In the genomic region with DNA sequence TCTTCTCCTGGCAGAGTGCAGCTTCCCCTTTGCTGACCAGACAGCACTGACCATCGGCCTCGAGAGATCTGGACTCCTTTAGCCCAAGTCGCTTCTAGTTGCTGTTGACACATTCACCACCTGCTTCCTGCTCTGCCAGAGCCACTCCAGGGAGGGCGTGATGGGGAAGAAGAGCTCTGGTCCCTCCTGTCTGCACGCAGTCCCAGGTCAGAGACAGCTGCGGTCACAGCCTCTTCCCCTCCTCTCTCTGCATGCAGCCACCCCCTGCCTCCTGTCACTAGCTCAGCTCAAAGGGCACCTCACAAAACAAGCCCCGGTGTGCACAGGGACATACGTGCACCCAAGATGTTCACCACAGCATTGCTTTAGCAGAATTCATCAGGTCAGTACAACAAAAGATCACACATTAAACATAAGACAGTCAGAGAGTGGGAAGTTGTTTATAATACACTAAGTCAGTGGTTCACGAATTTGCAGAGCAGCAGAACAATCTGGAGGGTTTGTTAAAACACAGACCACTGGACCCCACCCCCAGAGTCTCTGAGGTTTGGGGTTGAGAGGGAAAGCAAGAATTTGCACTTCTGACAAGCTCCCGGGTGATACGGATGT, we compare ENCODE assay signal across 8 cellular contexts.
DNase-seq lines count a peak whose midpoint lies in the region; ATAC-seq and TF ChIP-seq lines count a peak whose summit lies in the region.

No MANE protein-coding gene starts in this region.

- H3K4me1 Mint-ChIP-seq in WTC11: peaks cover 12% of the 10 kb centered on the region

- no peak overlapping the region for H3K27ac Mint-ChIP-seq in activated naive CD4-positive, alpha-beta T cell treated with anti-CD3 and anti-CD28 coated beads, Interleukin-2, amount 50 U/mL, for 72 hours
- no peak overlapping the region for H3K27ac Mint-ChIP-seq in WTC11

- peak; percentile 63 to 70 for ATAC-seq in activated naive CD4-positive, alpha-beta T cell treated with anti-CD3 and anti-CD28 coated beads, Interleukin-2, amount 50 U/mL, for 72 hours
- ATAC-seq in WTC11: no peak

- H3K36me3 Mint-ChIP-seq in activated naive CD4-positive, alpha-beta T cell treated with anti-CD3 and anti-CD28 coated beads, Interleukin-2, amount 50 U/mL, for 72 hours: peaks cover 0 to 18% of the 10 kb centered on the region in 2 donors
- no peaks in the 10 kb centered on the region for H3K36me3 Mint-ChIP-seq in WTC11

- peak; percentile 42 for DNase-seq in SIG-M5 treated with dmso at 0.1 percent for 504 hours (lab: John Stamatoyannopoulos, UW; ENCODE audit: unreplicated experiment)
- DNase-seq in SIG-M5 (lab: John Stamatoyannopoulos, UW): no peak
- DNase-seq in NCI-H524 treated with DMSO at 0.1 percent for 48 hours (lab: John Stamatoyannopoulos, UW): peak; percentile 21
- peak in 1 of 2 donors; percentile 32 for DNase-seq in activated naive CD4-positive, alpha-beta T cell treated with anti-CD3 and anti-CD28 coated beads, Interleukin-2, amount 50 U/mL, for 72 hours (ENCODE audit: low spot score in 2 of 2)
- DNase-seq in stimulated activated CD8-positive, alpha-beta memory T cell treated with anti-CD3 and anti-CD28 coated beads, Interleukin-4, amount 100 ng/mL, for 48 hours: peak; percentile 70
- DNase-seq in GM10248 (ENCODE audit: extremely low spot score): no peak
- DNase-seq in stimulated activated CD4-positive, alpha-beta T cell treated with anti-CD3 and anti-CD28 coated beads, Interleukin-4, amount 100 ng/mL, for 24 hours: no peak
- DNase-seq in WTC11 (ENCODE audit: low spot score): no peak

- H3K4me3 Mint-ChIP-seq in WTC11: no peak overlapping the region

- CTCF ChIA-PET in GM10248 (lab: Yijun Ruan, JAX) (interaction anchor here (0.8 to 3.5 kb wide), 19 partner anchors 10 to 412 kb away, joined by 3 to 15 read pairs (median 5); partner anchors contain the start of gene RUNX3), WTC11 (lab: Charles Lee) (interaction anchor here (0.6 to 2.3 kb wide), 13 partner anchors 18 to 201 kb away, joined by 3 to 8 read pairs (median 3); no protein-coding TSS in a partner anchor)

- peaks cover 3 to 13% of the 10 kb centered on the region in 2 donors for H3K9me3 Mint-ChIP-seq in activated naive CD4-positive, alpha-beta T cell treated with anti-CD3 and anti-CD28 coated beads, Interleukin-2, amount 50 U/mL, for 72 hours
- H3K9me3 Mint-ChIP-seq in WTC11: peaks cover 17% of the 10 kb centered on the region

- TF ChIP-seq CTCF in GM10248 (IDR thresholded peaks at IDR 0.05; ENCODE audit: control extremely low read depth, extremely low read depth, low read depth, missing control alignments) (no peak), WTC11 (IDR thresholded peaks at IDR 0.05) (no peak)

- POLR2A ChIA-PET in GM10248 (lab: Yijun Ruan, JAX): no interaction called here
- POLR2A ChIA-PET in WTC11 (lab: Charles Lee): no interaction called here

- no peaks in the 10 kb centered on the region; the same call in 1 of the 2 replicates for H3K27me3 Mint-ChIP-seq in WTC11 (ENCODE audit: low read depth)

TF ChIP-seq in WTC11, 78 proteins besides CTCF, POLR2A, EP300 and RAD21:
- no peak for TF ChIP-seq RELA (CRISPR knock-in tag; IDR thresholded peaks at IDR 0.05; ENCODE audit: borderline replicate concordance)
- TF ChIP-seq, protein P1, sequence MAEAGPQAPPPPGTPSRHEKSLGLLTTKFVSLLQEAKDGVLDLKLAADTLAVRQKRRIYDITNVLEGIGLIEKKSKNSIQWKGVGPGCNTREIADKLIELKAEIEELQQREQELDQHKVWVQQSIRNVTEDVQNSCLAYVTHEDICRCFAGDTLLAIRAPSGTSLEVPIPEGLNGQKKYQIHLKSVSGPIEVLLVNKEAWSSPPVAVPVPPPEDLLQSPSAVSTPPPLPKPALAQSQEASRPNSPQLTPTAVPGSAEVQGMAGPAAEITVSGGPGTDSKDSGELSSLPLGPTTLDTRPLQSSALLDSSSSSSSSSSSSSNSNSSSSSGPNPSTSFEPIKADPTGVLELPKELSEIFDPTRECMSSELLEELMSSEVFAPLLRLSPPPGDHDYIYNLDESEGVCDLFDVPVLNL (CRISPR knock-in tag; IDR thresholded peaks at IDR 0.05; ENCODE audit: borderline replicate concordance, low read depth): no peak
- no peak for TF ChIP-seq ZSCAN18 (CRISPR knock-in tag; IDR thresholded peaks at IDR 0.05)
- TF ChIP-seq GRHL2 (CRISPR knock-in tag; IDR thresholded peaks at IDR 0.05; ENCODE audit: insufficient replicate concordance, severe bottlenecking): no peak
- TF ChIP-seq FOXP4 (CRISPR knock-in tag; IDR thresholded peaks at IDR 0.05): no peak
- TF ChIP-seq ZNF423 (CRISPR knock-in tag; IDR thresholded peaks at IDR 0.05): no peak

Comparison
In these comparisons a context has a peak if more than half of its experiments do, and no peak if none do; other contexts are left out.
1. DNase-seq: peak in SIG-M5 treated with dmso at 0.1 percent for 504 hours (single experiment), NCI-H524 treated with DMSO at 0.1 percent for 48 hours (single experiment) and stimulated activated CD8-positive, alpha-beta memory T cell treated with anti-CD3 and anti-CD28 coated beads, Interleukin-4, amount 100 ng/mL, for 48 hours (single experiment); none in SIG-M5 (single experiment), GM10248 (single experiment), stimulated activated CD4-positive, alpha-beta T cell treated with anti-CD3 and anti-CD28 coated beads, Interleukin-4, amount 100 ng/mL, for 24 hours (single experiment) and WTC11 (single experiment).